Comparison of ENCODE assay signal across 24 cellular contexts in the genomic region with DNA sequence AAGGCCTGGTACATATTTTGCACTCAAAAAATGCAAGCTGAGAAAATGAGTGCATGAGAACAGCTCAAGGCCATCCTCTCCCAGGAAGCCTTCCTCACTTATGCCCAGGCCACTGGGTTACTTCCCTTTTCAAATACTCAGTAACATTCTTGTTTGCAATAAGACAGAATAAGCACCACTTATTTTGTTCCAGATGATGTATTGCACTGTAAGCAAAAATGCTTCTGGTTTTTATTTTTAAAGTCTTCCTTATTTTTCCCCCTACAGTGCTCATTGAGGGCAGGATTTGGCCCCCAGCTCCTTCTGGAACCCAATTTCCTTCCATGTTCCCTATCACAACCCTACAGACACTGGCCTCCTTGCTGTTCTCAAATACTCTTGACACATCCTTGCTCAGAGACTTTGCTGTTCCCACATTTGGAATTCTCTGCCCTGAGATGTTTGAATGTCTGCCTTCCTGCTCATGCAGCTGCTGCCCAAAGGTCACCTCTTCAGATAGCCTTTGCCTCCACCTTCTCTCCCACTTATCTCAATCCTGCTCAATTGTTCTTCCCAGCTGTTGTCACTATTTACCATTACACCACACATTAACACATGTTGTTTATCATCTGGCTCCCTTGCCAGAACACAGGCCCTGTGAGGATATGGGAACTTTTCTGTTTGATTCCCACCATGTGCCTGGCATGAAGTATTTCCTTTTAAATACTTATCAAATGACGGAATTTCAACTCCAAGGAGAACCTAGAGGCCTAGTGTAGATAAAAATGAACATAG. TPM values are rescaled to one million over a fixed set of nuclear protein-coding genes. Genes with fewer than 3 reads are reported as not detected.
DNase-seq lines count a peak whose midpoint lies in the region; ATAC-seq, FAIRE-seq and TF ChIP-seq lines count a peak whose summit lies in the region.
"Had no signal": no experiment of that assay in that cellular context is flagged by ENCODE, and none has a peak within 500 bp of the region (broad histone marks: within the 10 kb centered on the region; RNA-seq: fewer than 3 reads in every experiment).

No MANE protein-coding gene starts in this region.

- H3K36me3 ChIP-seq in SJCRH30 (no peaks in the 10 kb centered on the region), small intestine (ENCODE audit: control insufficient read depth in 2 of 2, insufficient read depth in 2 of 2, low read length in 2 of 2) (no peaks in the 10 kb centered on the region), OCI-LY7 (ENCODE audit: insufficient read depth, low read length) (no peaks in the 10 kb centered on the region; the same call in 1 of the 2 replicates)

- no peak for TF ChIP-seq CTCF in fibroblast of pulmonary artery (IDR thresholded peaks at IDR 0.05; ENCODE audit: low read length, missing control alignments)
- TF ChIP-seq CTCF in OCI-LY7 (conservative IDR thresholded peaks at IDR 0.05; ENCODE audit: low read length): no peak
- no peak for TF ChIP-seq CTCF in endothelial cell (IDR thresholded peaks at IDR 0.05; ENCODE audit: unreplicated experiment)

- peak; percentile 20 for ATAC-seq in Right ventricle myocardium inferior
- no peak for ATAC-seq in left ventricle myocardium superior
- ATAC-seq: Panc1 had no signal

- no peak overlapping the region for H3K4me3 ChIP-seq in SJCRH30
- H3K4me3 ChIP-seq in fibroblast of pulmonary artery (replicated peaks; ENCODE audit: low read depth, low read length): no peak overlapping the region
- H3K4me3 ChIP-seq in small intestine (ENCODE audit: low read depth in 1 of 2, low read length in 2 of 2): no peak overlapping the region
- H3K4me3 ChIP-seq in OCI-LY7 (ENCODE audit: low read depth, low read length, poor library complexity, severe bottlenecking): no peak overlapping the region

- no peaks in the 10 kb centered on the region for H3K9me3 Mint-ChIP-seq in endothelial cell (ENCODE audit: unreplicated experiment)
- H3K9me3 Mint-ChIP-seq: HFFc6 had no signal

- H3K4me3 Mint-ChIP-seq in endothelial cell (ENCODE audit: unreplicated experiment): no peak overlapping the region
- H3K4me3 Mint-ChIP-seq: HFFc6 had no signal

- no peak overlapping the region for H3K27ac Mint-ChIP-seq in endothelial cell (ENCODE audit: unreplicated experiment)
- H3K27ac Mint-ChIP-seq: HFFc6 had no signal

- POLR2A ChIA-PET in OCI-LY7 (lab: Charles Lee): interaction anchor here (0.7 kb wide), 1 partner anchor 17 kb away, joined by 3 read pairs; no protein-coding TSS in a partner anchor

- no peak overlapping the region for H2AFZ ChIP-seq in OCI-LY7 (ENCODE audit: low read length)

- WGBS in small intestine, 3 donors: 35 to 78% (median 70%) methylated on average over 1 of the region's 1 CpG

- H3K9me3 ChIP-seq in SJCRH30 (replicated peaks) (no peaks in the 10 kb centered on the region), small intestine (ENCODE audit: control insufficient read depth, low read depth) (no peaks in the 10 kb centered on the region), OCI-LY7 (ENCODE audit: low read length) (no peaks in the 10 kb centered on the region)
- H3K9me3 ChIP-seq: SK-N-SH had no signal

- no peak for FAIRE-seq in small intestine (lab: Jason Lieb, UNC)
- FAIRE-seq: A204.1, GM12892 had no signal

- H3K36me3 Mint-ChIP-seq in endothelial cell (ENCODE audit: low read depth, unreplicated experiment): no peaks in the 10 kb centered on the region

- no peaks in the 10 kb centered on the region for H4K20me1 ChIP-seq in OCI-LY7 (ENCODE audit: insufficient read depth, low read length)

- H3K27me3 Mint-ChIP-seq in endothelial cell (ENCODE audit: unreplicated experiment): no peaks in the 10 kb centered on the region

- peaks cover under 1% of the 10 kb centered on the region for H3K4me1 Mint-ChIP-seq in endothelial cell (ENCODE audit: unreplicated experiment)

- H3K27me3 ChIP-seq in SJCRH30: no peaks in the 10 kb centered on the region
- H3K27me3 ChIP-seq in small intestine (ENCODE audit: control insufficient read depth in 2 of 2, insufficient read depth in 2 of 2, low read length in 2 of 2): no peaks in the 10 kb centered on the region

- BruUV-seq in OCI-LY7 (replicated peaks; lab: Mats Ljungman, UMichigan): no TSS peak

- no peak overlapping the region for H3K4me2 ChIP-seq in OCI-LY7 (ENCODE audit: low read length)
- H3K4me2 ChIP-seq: SK-N-SH had no signal

- no peaks in the 10 kb centered on the region for H3K79me2 ChIP-seq in OCI-LY7 (ENCODE audit: insufficient read depth, low read depth, low read length)

- no peak for DNase-seq in Right ventricle myocardium inferior (ENCODE audit: missing footprints)
- no peak for DNase-seq in left ventricle myocardium superior
- peak; percentile 17 to 46 for DNase-seq in SJCRH30
- peak; percentile 6 for DNase-seq in fibroblast of pulmonary artery (ENCODE audit: low read depth)
- peak; percentile 22 for DNase-seq in small intestine
- DNase-seq in OCI-LY7 (ENCODE audit: low spot score): no peak
- DNase-seq in NCI-H1694 treated with DMSO at 0.1 percent for 48 hours (lab: John Stamatoyannopoulos, UW): no peak
- no peak for DNase-seq in endothelial cell (ENCODE audit: low spot score)
- DNase-seq: C1 segment of cervical spinal cord, DMS 273 treated with DMSO at 0.1 percent for 48 hours, HFFc6, Karpas-422, MM.1S, NCI-H1105, NCI-H1694, NCI-H2171, NCI-H446 treated with DMSO at 0.1 percent for 48 hours, NCI-H748 treated with DMSO at 0.1 percent for 48 hours, Right ventricle myocardium superior, SK-N-SH had no signal

- CTCF ChIA-PET in OCI-LY7 (lab: Charles Lee; ENCODE audit: unreplicated experiment): no interaction called here

- intact Hi-C loops in Right ventricle myocardium inferior (cut with DNase I) (no loop called here), left ventricle myocardium superior (cut with micrococcal nuclease) (no loop called here), OCI-LY7 (cut with micrococcal nuclease; ENCODE audit: unreplicated experiment) (no loop called here)

- 0 out of 2 replicates have a peak overlapping the region, but pooled peaks have one; percentile 13 for H3K27ac ChIP-seq in SJCRH30
- no peak overlapping the region for H3K27ac ChIP-seq in small intestine (ENCODE audit: low read depth in 1 of 2, low read length in 1 of 2)
- H3K27ac ChIP-seq in OCI-LY7 (ENCODE audit: low read depth, low read length, poor library complexity, severe bottlenecking): no peak overlapping the region

- no peaks in the 10 kb centered on the region for H3K9me2 ChIP-seq in OCI-LY7 (ENCODE audit: insufficient read depth, low read length)
- H3K9me2 ChIP-seq: SK-N-SH had no signal

- peaks cover 8% of the 10 kb centered on the region for H3K4me1 ChIP-seq in SJCRH30
- H3K4me1 ChIP-seq in small intestine (ENCODE audit: control insufficient read depth in 2 of 2, insufficient read depth in 1 of 2, low read depth in 1 of 2, low read length in 1 of 2): no peaks in the 10 kb centered on the region
- H3K4me1 ChIP-seq in OCI-LY7 (ENCODE audit: insufficient read depth, low read length, poor library complexity, severe bottlenecking): no peaks in the 10 kb centered on the region

RNA-seq across cellular contexts. Expression of gene IFNG, which starts 49.9 kb away (rescaled TPM):
- total RNA-seq in Right ventricle myocardium inferior (not detected), left ventricle myocardium superior (not detected), OCI-LY7 (2022) (not detected in 2 replicates), endothelial cell (ENCODE audit: unreplicated experiment) (not detected)
- total RNA-seq in SJCRH30 (2014; rRNA removed; shearing (Covaris generic)): not detected in 2 replicates
- not detected for polyA plus RNA-seq in small intestine
- not detected in 2 replicates for total RNA-seq in OCI-LY7 (2014; rRNA removed; shearing (Covaris generic))
- total RNA-seq: H4, HFFc6, Right ventricle myocardium superior had no signal
- polyA plus RNA-seq: SK-N-SH had no signal

Comparison
In these comparisons a context has a peak if more than half of its experiments do, and no peak if none do; other contexts are left out.
1. DNase-seq: peak in SJCRH30 (2 of 2), fibroblast of pulmonary artery (single experiment) and small intestine (single experiment); none in Right ventricle myocardium inferior (single experiment), left ventricle myocardium superior (single experiment), OCI-LY7 (single experiment), NCI-H1694 treated with DMSO at 0.1 percent for 48 hours (single experiment) and endothelial cell (single experiment).